ENCODE assay signal across 14 cellular contexts in genomic region chr1:199508653-199509052, GRCh38.
DNase-seq lines count a peak whose midpoint lies in the region; ATAC-seq and TF ChIP-seq lines count a peak whose summit lies in the region.
"Had no signal": no experiment of that assay in that cellular context is flagged by ENCODE, and none has a peak within 500 bp of the region (broad histone marks: within the 10 kb centered on the region; RNA-seq: fewer than 3 reads in every experiment).

No MANE protein-coding gene starts in this region.

- peak overlapping the region; percentile 35 for H3K4me2 ChIP-seq in HCT116 (ENCODE audit: low read length)
- H3K4me2 ChIP-seq in mesenchymal stem cell (ENCODE audit: low read length, poor library complexity, severe bottlenecking), result no peak overlapping the region
- H3K4me2 ChIP-seq: BLaER1 treated with 17β-estradiol and CSF1 and Interleukin-3, amounts not matched to agents 10 nM and 100 nM had no signal

- peaks cover 0 to 11% of the 10 kb centered on the region in 2 experiments; a peak in 2 of 4 replicates for H3K4me1 ChIP-seq in HCT116 (ENCODE audit: control insufficient read depth in 1 of 2, insufficient read depth in 2 of 2, low read length in 2 of 2)
- peaks cover 7% of the 10 kb centered on the region for H3K4me1 ChIP-seq in foreskin keratinocyte
- H3K4me1 ChIP-seq in mesenchymal stem cell (ENCODE audit: control insufficient read depth, insufficient read depth, low read depth, low read length), result peaks cover 4% of the 10 kb centered on the region

- H3K4ac ChIP-seq in mesenchymal stem cell (ENCODE audit: low read depth in 1 of 2, low read length in 2 of 2), result no peak overlapping the region

- H3K4me3 Mint-ChIP-seq in HFFc6, result no peak overlapping the region
- H3K4me3 Mint-ChIP-seq in nephron progenitor cell, result no peak overlapping the region
- H3K4me3 Mint-ChIP-seq: CD4-positive, CD25-positive, alpha-beta regulatory T cell had no signal

- H2BK5ac ChIP-seq in mesenchymal stem cell (ENCODE audit: low read depth, low read length, poor library complexity, severe bottlenecking), result no peak overlapping the region

- H3K27me3 ChIP-seq in HCT116 (ENCODE audit: insufficient read depth, low read length) (no peaks in the 10 kb centered on the region), foreskin keratinocyte (no peaks in the 10 kb centered on the region), mesenchymal stem cell (ENCODE audit: control insufficient read depth in 1 of 2, insufficient read depth in 1 of 2, low read length in 2 of 2) (no peaks in the 10 kb centered on the region)
- H3K27me3 ChIP-seq: BLaER1 treated with 17β-estradiol and CSF1 and Interleukin-3, amounts not matched to agents 10 nM and 100 nM had no signal

- H3K79me2 ChIP-seq in HCT116 (ENCODE audit: insufficient read depth, low read length), result no peaks in the 10 kb centered on the region

- RAD21 ChIA-PET in HCT116 (lab: Charles Lee; ENCODE audit: low non-redundant PET in 1 of 2, low total read pairs in 2 of 2, uncharacterized antibody in 2 of 2, unreplicated experiment in 2 of 2), result no interaction called here

- POLR2A ChIA-PET in HCT116 (lab: Charles Lee), result no interaction called here

- no peak overlapping the region for H2BK15ac ChIP-seq in mesenchymal stem cell (ENCODE audit: low read depth, poor library complexity, severe bottlenecking)

- DNase-seq in HCT116 (ENCODE audit: low read depth, low spot score), result no peak
- DNase-seq in SK-N-MC (ENCODE audit: low read depth, low spot score), result no peak
- peak; percentile 32 to 55 for DNase-seq in foreskin keratinocyte
- DNase-seq in mesenchymal stem cell, result no peak
- DNase-seq in foreskin melanocyte, result no peak
- no peak for DNase-seq in MV-4-11 (lab: John Stamatoyannopoulos, UW)
- no peak for DNase-seq in HFFc6
- DNase-seq in nephron progenitor cell, result no peak
- DNase-seq: ACHN; Calu3; CD4-positive, CD25-positive, alpha-beta regulatory T cell; DMS 273 treated with DMSO at 0.1 percent for 48 hours; GM23248 had no signal

- H3K27me3 Mint-ChIP-seq in HFFc6 (ENCODE audit: insufficient read depth) (peaks cover 5% of the 10 kb centered on the region; the same call in 1 of the 2 replicates), nephron progenitor cell (ENCODE audit: low read depth, poor library complexity) (peaks cover 2% of the 10 kb centered on the region)

- intact Hi-C loops in HCT116 (cut with micrococcal nuclease), result no loop called here

- no peak overlapping the region for H2AK5ac ChIP-seq in mesenchymal stem cell (ENCODE audit: low read length, severe bottlenecking)

- CTCF ChIA-PET in HCT116 (lab: Charles Lee), result no interaction called here

- peak; percentile 63 for ATAC-seq in HCT116
- no peak for ATAC-seq in foreskin keratinocyte

- H4K8ac ChIP-seq in mesenchymal stem cell (ENCODE audit: low read length), result no peak overlapping the region

- no peaks in the 10 kb centered on the region for H3K79me1 ChIP-seq in mesenchymal stem cell (replicated peaks; ENCODE audit: low read length, poor library complexity, severe bottlenecking)

- H3K14ac ChIP-seq in mesenchymal stem cell (ENCODE audit: low read length in 2 of 2), result no peak overlapping the region

- TF ChIP-seq CTCF in HCT116 (IDR thresholded peaks at IDR 0.05 in 2 of 3, conservative IDR thresholded peaks at IDR 0.05 in 1 of 3; ENCODE audit: borderline replicate concordance in 1 of 3, insufficient read depth in 1 of 3, low read depth in 2 of 3, low read length in 2 of 3), result no peak
- TF ChIP-seq CTCF in foreskin keratinocyte (conservative IDR thresholded peaks at IDR 0.05), result no peak
- TF ChIP-seq CTCF in HFFc6 (IDR thresholded peaks at IDR 0.05), result no peak
- no peak for TF ChIP-seq CTCF in nephron progenitor cell (IDR thresholded peaks at IDR 0.05)

- 79% methylated on average over 2 of the region's 2 CpGs for WGBS in mesenchymal stem cell

- H3K4me3 ChIP-seq in HCT116 (replicated peaks in 1 of 2; ENCODE audit: low read depth in 1 of 2, low read length in 2 of 2) (no peak overlapping the region), SK-N-MC (no peak overlapping the region), mesenchymal stem cell (ENCODE audit: insufficient read depth in 1 of 2, low read depth in 1 of 2, low read length in 2 of 2) (no peak overlapping the region)
- H3K4me3 ChIP-seq: BLaER1 treated with 17β-estradiol and CSF1 and Interleukin-3, amounts not matched to agents 10 nM and 100 nM; GM23248 had no signal

- BruUV-seq in HCT116 (replicated peaks; lab: Mats Ljungman, UMichigan), result no TSS peak

- no peak overlapping the region for H2BK12ac ChIP-seq in mesenchymal stem cell (ENCODE audit: low read length in 2 of 2)

- H4K20me1 ChIP-seq in HCT116 (ENCODE audit: insufficient read depth), result no peaks in the 10 kb centered on the region
- H4K20me1 ChIP-seq: BLaER1 treated with 17β-estradiol and CSF1 and Interleukin-3, amounts not matched to agents 10 nM and 100 nM had no signal

- H3K27ac Mint-ChIP-seq in HFFc6, result no peak overlapping the region
- no peak overlapping the region for H3K27ac Mint-ChIP-seq in nephron progenitor cell
- H3K27ac Mint-ChIP-seq: CD4-positive, CD25-positive, alpha-beta regulatory T cell had no signal

- H3K9me3 Mint-ChIP-seq in HFFc6 (no peaks in the 10 kb centered on the region), nephron progenitor cell (no peaks in the 10 kb centered on the region)

- H3K9me3 ChIP-seq in HCT116 (ENCODE audit: control insufficient read depth in 1 of 2, insufficient read depth in 1 of 2, low read depth in 1 of 2, low read length in 2 of 2) (no peaks in the 10 kb centered on the region), SK-N-MC (ENCODE audit: low read depth, low read length) (no peaks in the 10 kb centered on the region), mesenchymal stem cell (ENCODE audit: control insufficient read depth, low read length) (no peaks in the 10 kb centered on the region)
- H3K9me3 ChIP-seq: BLaER1 treated with 17β-estradiol and CSF1 and Interleukin-3, amounts not matched to agents 10 nM and 100 nM had no signal

- TF ChIP-seq POLR2A in HCT116 (IDR thresholded peaks at IDR 0.05; ENCODE audit: borderline replicate concordance, extremely low read depth, insufficient read depth, insufficient read length), result no peak

- H2AFZ ChIP-seq in HCT116 (ENCODE audit: low read depth, low read length, poor library complexity, severe bottlenecking) (peak overlapping the region; percentile 76), mesenchymal stem cell (ENCODE audit: low read depth, low read length) (no peak overlapping the region)
- H2AFZ ChIP-seq: GM23248 had no signal

- H3K27ac ChIP-seq in HCT116 (ENCODE audit: low read depth, low read length) (no peak overlapping the region), SK-N-MC (peak overlapping the region; percentile 69), foreskin keratinocyte (no peak overlapping the region), mesenchymal stem cell (ENCODE audit: low read length, poor library complexity, severe bottlenecking) (peak overlapping the region; percentile 68)
- H3K27ac ChIP-seq: BLaER1 treated with 17β-estradiol and CSF1 and Interleukin-3, amounts not matched to agents 10 nM and 100 nM; GM23248 had no signal

- no peak overlapping the region for H3K23ac ChIP-seq in mesenchymal stem cell (ENCODE audit: low read length in 2 of 2)

- no peaks in the 10 kb centered on the region; the same call in 1 of the 2 replicates for H3K9me2 ChIP-seq in HCT116 (ENCODE audit: insufficient read depth)

- no peaks in the 10 kb centered on the region for H3K4me1 Mint-ChIP-seq in HFFc6 (ENCODE audit: low read depth)
- H3K4me1 Mint-ChIP-seq in nephron progenitor cell, result peaks cover 20% of the 10 kb centered on the region
- H3K4me1 Mint-ChIP-seq: CD4-positive, CD25-positive, alpha-beta regulatory T cell had no signal

- no peaks in the 10 kb centered on the region for H3K36me3 ChIP-seq in HCT116 (ENCODE audit: control insufficient read depth in 1 of 2, insufficient read depth in 2 of 2, low read length in 2 of 2)
- no peaks in the 10 kb centered on the region for H3K36me3 ChIP-seq in SK-N-MC (ENCODE audit: insufficient read depth, low read length)
- no peaks in the 10 kb centered on the region for H3K36me3 ChIP-seq in mesenchymal stem cell (ENCODE audit: control insufficient read depth in 1 of 2, insufficient read depth in 2 of 2, low read depth in 1 of 2, low read length in 2 of 2)
- H3K36me3 ChIP-seq: BLaER1 treated with 17β-estradiol and CSF1 and Interleukin-3, amounts not matched to agents 10 nM and 100 nM had no signal

- no peak overlapping the region for H3K18ac ChIP-seq in mesenchymal stem cell (ENCODE audit: low read depth in 1 of 2, low read length in 2 of 2)

- H3K9ac ChIP-seq in HCT116 (ENCODE audit: low read length) (no peak overlapping the region), SK-N-MC (ENCODE audit: insufficient read length) (no peak overlapping the region), mesenchymal stem cell (ENCODE audit: low read length) (no peak overlapping the region)
- H3K9ac ChIP-seq: BLaER1 treated with 17β-estradiol and CSF1 and Interleukin-3, amounts not matched to agents 10 nM and 100 nM; GM23248 had no signal

- no peaks in the 10 kb centered on the region for H3K36me3 Mint-ChIP-seq in HFFc6 (ENCODE audit: low read depth)
- no peaks in the 10 kb centered on the region for H3K36me3 Mint-ChIP-seq in nephron progenitor cell (ENCODE audit: low read depth)
- H3K36me3 Mint-ChIP-seq: CD4-positive, CD25-positive, alpha-beta regulatory T cell had no signal

- no peak overlapping the region for H4K91ac ChIP-seq in mesenchymal stem cell (ENCODE audit: low read length)

- no peak for TF ChIP-seq RAD21 in HCT116 (IDR thresholded peaks at IDR 0.05; ENCODE audit: low read depth)

- no peak overlapping the region for H2BK120ac ChIP-seq in mesenchymal stem cell (ENCODE audit: low read depth, low read length)

TF ChIP-seq in HCT116, 20 proteins besides CTCF, POLR2A, EP300 and RAD21:
- TF ChIP-seq FOSL1 (IDR thresholded peaks at IDR 0.05; ENCODE audit: low read depth) (no peak), SP1 (IDR thresholded peaks at IDR 0.05; ENCODE audit: low read depth) (no peak)

Comparison
In these comparisons a context has a peak if more than half of its experiments do, and no peak if none do; other contexts are left out.
1. DNase-seq: peak in foreskin keratinocyte (2 of 2); none in HCT116 (single experiment), SK-N-MC (single experiment), mesenchymal stem cell (single experiment), foreskin melanocyte (single experiment), MV-4-11 (single experiment), HFFc6 (single experiment) and nephron progenitor cell (single experiment).
2. H3K27ac ChIP-seq: peak in SK-N-MC (single experiment) and mesenchymal stem cell (single experiment); none in HCT116 (single experiment) and foreskin keratinocyte (single experiment).